In the genomic region with DNA sequence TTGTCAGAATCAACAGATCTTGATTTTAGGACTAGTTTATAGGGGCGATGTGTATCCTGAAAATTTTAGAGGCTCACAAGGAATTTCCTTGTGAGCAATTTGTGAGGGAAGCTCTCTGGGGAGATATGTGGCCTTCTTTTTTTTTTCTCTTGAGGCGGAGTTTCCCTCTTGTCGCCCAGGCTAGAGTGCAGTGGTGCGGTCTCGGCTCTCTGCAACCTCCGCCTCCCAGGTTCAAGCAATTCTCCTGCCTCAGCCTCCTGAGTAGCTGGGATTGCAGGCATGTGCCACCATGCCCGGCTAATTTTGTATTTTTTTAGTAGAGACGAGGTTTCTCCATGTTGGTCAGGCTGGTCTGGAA, we compare ENCODE assay signal across 8 cellular contexts. TPM values are rescaled to one million over a fixed set of nuclear protein-coding genes. Genes with fewer than 3 reads are reported as not detected.
DNase-seq lines count a peak whose midpoint lies in the region; ATAC-seq and TF ChIP-seq lines count a peak whose summit lies in the region.
"Not testable (repeated sequence)": the region's sequence is repeated elsewhere in the genome, so short reads cannot be mapped to it uniquely, and the experiment has no call there.

No MANE protein-coding gene starts in this region.

- POLR2A ChIA-PET in CD8-positive, alpha-beta T cell (lab: Charles Lee): interaction anchor here (4.4 kb wide), 1 partner anchor 23 kb away, joined by 18 read pairs; a partner anchor contains a TSS
- POLR2A ChIA-PET in MCF 10A (lab: Yijun Ruan, JAX): interaction anchor here (1.1 to 3.5 kb wide), 5 partner anchors 14 to 93 kb away, joined by 4 to 20 read pairs (median 18); a partner anchor contains a TSS

- H2AFZ ChIP-seq in neural cell (ENCODE audit: low read depth, low read length): not testable (repeated sequence)

- H3K9ac ChIP-seq in neural cell (ENCODE audit: low read length): not testable (repeated sequence)

- not testable (repeated sequence) for ATAC-seq in CD8-positive, alpha-beta T cell; RWPE2 (ENCODE audit: low read depth); activated CD8-positive, alpha-beta memory T cell treated with anti-CD3 and anti-CD28 coated beads, Interleukin-2, amount 10 ng/mL, durations not matched to agents 7 days and 5 days

- intact Hi-C loops in CD8-positive, alpha-beta T cell (cut with DNase I, micrococcal nuclease); MCF 10A (cut with micrococcal nuclease): not testable (repeated sequence)

- TF ChIP-seq RAD21 in neural cell (conservative IDR thresholded peaks at IDR 0.05): not testable (repeated sequence)

- not testable (repeated sequence) for TF ChIP-seq CTCF in CD8-positive, alpha-beta T cell (IDR thresholded peaks at IDR 0.05); HL-60 (IDR thresholded peaks at IDR 0.05; ENCODE audit: insufficient read depth, low read length); RWPE2 (IDR thresholded peaks at IDR 0.05; ENCODE audit: poor library complexity, severe bottlenecking); MCF 10A (IDR thresholded peaks at IDR 0.05; ENCODE audit: unreplicated experiment); cardiac muscle cell (IDR thresholded peaks at IDR 0.05; ENCODE audit: low read depth, low read length); neural cell (IDR thresholded peaks at IDR 0.05; ENCODE audit: poor library complexity, severe bottlenecking); type B pancreatic cell (conservative IDR thresholded peaks at IDR 0.05)

- H3K9me2 ChIP-seq in neural cell (ENCODE audit: insufficient read depth, low read length): not testable (repeated sequence)

- not testable (repeated sequence) for H4K20me1 ChIP-seq in neural cell (ENCODE audit: insufficient read depth)

- peaks cover 39% of the 10 kb centered on the region for H3K36me3 Mint-ChIP-seq in CD8-positive, alpha-beta T cell
- peaks cover 22% of the 10 kb centered on the region for H3K36me3 Mint-ChIP-seq in activated CD8-positive, alpha-beta memory T cell treated with anti-CD3 and anti-CD28 coated beads, Interleukin-2, amount 10 ng/mL, durations not matched to agents 7 days and 5 days
- H3K36me3 Mint-ChIP-seq in MCF 10A (ENCODE audit: insufficient read depth, unreplicated experiment) (peaks cover 38% of the 10 kb centered on the region), type B pancreatic cell (peaks cover 10% of the 10 kb centered on the region)

- TF ChIP-seq EP300 in neural cell (conservative IDR thresholded peaks at IDR 0.05; ENCODE audit: poor library complexity, severe bottlenecking): not testable (repeated sequence)

- peak overlapping the region; percentile 94 for H3K4me3 Mint-ChIP-seq in CD8-positive, alpha-beta T cell
- H3K4me3 Mint-ChIP-seq in activated CD8-positive, alpha-beta memory T cell treated with anti-CD3 and anti-CD28 coated beads, Interleukin-2, amount 10 ng/mL, durations not matched to agents 7 days and 5 days: peak overlapping the region; percentile 95
- H3K4me3 Mint-ChIP-seq in MCF 10A (ENCODE audit: unreplicated experiment) (peak overlapping the region; percentile 78), type B pancreatic cell (peak overlapping the region; percentile 96)

- not testable (repeated sequence) for DNase-seq in CD8-positive, alpha-beta T cell; HL-60 (ENCODE audit: low read depth in 1 of 2, low spot score in 1 of 2); RWPE2 (ENCODE audit: low spot score); activated CD8-positive, alpha-beta memory T cell treated with anti-CD3 and anti-CD28 coated beads, Interleukin-2, amount 10 ng/mL, durations not matched to agents 7 days and 5 days; MCF 10A (ENCODE audit: unreplicated experiment); cardiac muscle cell (ENCODE audit: low read depth in 1 of 2, low spot score in 1 of 2); type B pancreatic cell (ENCODE audit: extremely low spot score, unreplicated experiment)

- H3K27ac ChIP-seq in CD8-positive, alpha-beta T cell (ENCODE audit: low read depth, low read length); HL-60 (replicated peaks); RWPE2 (ENCODE audit: poor library complexity, severe bottlenecking); cardiac muscle cell; neural cell (ENCODE audit: low read length): not testable (repeated sequence)

- H3K79me2 ChIP-seq in neural cell (replicated peaks; ENCODE audit: insufficient read depth, low read length): peaks cover 13% of the 10 kb centered on the region

- CTCF ChIA-PET in CD8-positive, alpha-beta T cell (lab: Charles Lee): interaction anchor here (0.7 to 10.9 kb wide), 3 partner anchors 64 to 246 kb away, joined by 3 to 177 read pairs (median 6); a partner anchor contains a TSS
- CTCF ChIA-PET in activated CD8-positive, alpha-beta memory T cell treated with anti-CD3 and anti-CD28 coated beads, Interleukin-2, amount 10 ng/mL, durations not matched to agents 7 days and 5 days (lab: Charles Lee): interaction anchor here (1.1 to 8.1 kb wide), 7 partner anchors 9 to 246 kb away, joined by 3 to 257 read pairs (median 7); a partner anchor contains a TSS
- CTCF ChIA-PET in MCF 10A (lab: Yijun Ruan, JAX): interaction anchor here (0.6 kb wide), 2 partner anchors 45 to 1199 kb away, joined by 3 to 4 read pairs; no protein-coding TSS in a partner anchor

- peaks cover 19% of the 10 kb centered on the region for H3K4me1 Mint-ChIP-seq in CD8-positive, alpha-beta T cell (ENCODE audit: low read depth)
- H3K4me1 Mint-ChIP-seq in activated CD8-positive, alpha-beta memory T cell treated with anti-CD3 and anti-CD28 coated beads, Interleukin-2, amount 10 ng/mL, durations not matched to agents 7 days and 5 days: peaks cover 22% of the 10 kb centered on the region
- H3K4me1 Mint-ChIP-seq in MCF 10A (ENCODE audit: insufficient read depth, unreplicated experiment): peaks cover 11% of the 10 kb centered on the region
- not testable (repeated sequence) for H3K4me1 Mint-ChIP-seq in type B pancreatic cell (ENCODE audit: unreplicated experiment)

- H3K4me2 ChIP-seq in neural cell (ENCODE audit: low read length): not testable (repeated sequence)

- not testable (repeated sequence) for H3K9me3 Mint-ChIP-seq in CD8-positive, alpha-beta T cell; activated CD8-positive, alpha-beta memory T cell treated with anti-CD3 and anti-CD28 coated beads, Interleukin-2, amount 10 ng/mL, durations not matched to agents 7 days and 5 days (ENCODE audit: low read depth); MCF 10A (ENCODE audit: unreplicated experiment); type B pancreatic cell

- peaks cover 19% of the 10 kb centered on the region for H3K4me1 ChIP-seq in CD8-positive, alpha-beta T cell (ENCODE audit: insufficient read depth, low read length)
- H3K4me1 ChIP-seq in RWPE2 (ENCODE audit: insufficient read depth, poor library complexity, severe bottlenecking); cardiac muscle cell (ENCODE audit: low read depth): not testable (repeated sequence)

- H3K36me3 ChIP-seq in CD8-positive, alpha-beta T cell (ENCODE audit: insufficient read depth, low read length): peaks cover 13% of the 10 kb centered on the region
- H3K36me3 ChIP-seq in RWPE2 (ENCODE audit: low read depth): peaks cover 36% of the 10 kb centered on the region
- H3K36me3 ChIP-seq in cardiac muscle cell: peaks cover 20% of the 10 kb centered on the region
- H3K36me3 ChIP-seq in neural cell (ENCODE audit: insufficient read depth, low read length): not testable (repeated sequence)

- H3K9me3 ChIP-seq in CD8-positive, alpha-beta T cell (ENCODE audit: low read length); RWPE2 (ENCODE audit: severe bottlenecking); cardiac muscle cell (ENCODE audit: low read depth); neural cell (ENCODE audit: low read length): not testable (repeated sequence)

- BruUV-seq in MCF 10A (replicated peaks; lab: Mats Ljungman, UMichigan): not testable (repeated sequence)

- H3K27me3 ChIP-seq in CD8-positive, alpha-beta T cell (ENCODE audit: insufficient read depth, low read length); HL-60 (ENCODE audit: insufficient read depth, poor library complexity, severe bottlenecking); RWPE2 (ENCODE audit: insufficient read depth, poor library complexity, severe bottlenecking); cardiac muscle cell; neural cell (ENCODE audit: insufficient read depth, low read depth, low read length): not testable (repeated sequence)

- not testable (repeated sequence) for H3F3A ChIP-seq in neural cell (ENCODE audit: insufficient read depth, low read length, poor library complexity, severe bottlenecking)

- not testable (repeated sequence) for H3K27me3 Mint-ChIP-seq in CD8-positive, alpha-beta T cell (ENCODE audit: low read depth); activated CD8-positive, alpha-beta memory T cell treated with anti-CD3 and anti-CD28 coated beads, Interleukin-2, amount 10 ng/mL, durations not matched to agents 7 days and 5 days; MCF 10A (ENCODE audit: insufficient read depth, unreplicated experiment); type B pancreatic cell

- H3K4me3 ChIP-seq in CD8-positive, alpha-beta T cell (ENCODE audit: low read depth, low read length): not testable (repeated sequence)
- H3K4me3 ChIP-seq in HL-60 (replicated peaks; ENCODE audit: insufficient read depth, low read length) (peak overlapping the region; percentile 84), RWPE2 (ENCODE audit: severe bottlenecking) (peak overlapping the region; percentile 79), cardiac muscle cell (peak overlapping the region; percentile 93), neural cell (ENCODE audit: low read length) (peak overlapping the region; percentile 72)

- not testable (repeated sequence) for H3K27ac Mint-ChIP-seq in CD8-positive, alpha-beta T cell; MCF 10A (ENCODE audit: low read depth, unreplicated experiment)
- H3K27ac Mint-ChIP-seq in activated CD8-positive, alpha-beta memory T cell treated with anti-CD3 and anti-CD28 coated beads, Interleukin-2, amount 10 ng/mL, durations not matched to agents 7 days and 5 days: peak overlapping the region; percentile 36
- peak overlapping the region; percentile 99 for H3K27ac Mint-ChIP-seq in type B pancreatic cell

RNA-seq across cellular contexts. Expression of a gene that starts 1.6 kb away (rescaled TPM):
- 10 to 100 TPM; 57.4 to 65.3 TPM for total RNA-seq in CD8-positive, alpha-beta T cell
- 100 to 1,000 TPM; 164 to 176 TPM for total RNA-seq in activated CD8-positive, alpha-beta memory T cell treated with anti-CD3 and anti-CD28 coated beads, Interleukin-2, amount 10 ng/mL, durations not matched to agents 7 days and 5 days
- total RNA-seq in MCF 10A (2022) (42.3 and 49.2 TPM in 2 replicates), cardiac muscle cell (23.4 and 32.7 TPM in 2 replicates), type B pancreatic cell (ENCODE audit: low replicate concordance) (63.3 and 84.1 TPM in 2 replicates)
- polyA plus RNA-seq in cardiac muscle cell (51.9 and 59.0 TPM in 2 replicates), neural cell (74.5 and 84.1 TPM in 2 replicates)
- polyA minus RNA-seq in neural cell: 33.8 and 36.6 TPM in 2 replicates

RNA-seq across cellular contexts. Expression of a gene that starts 24.3 kb away (rescaled TPM):
- total RNA-seq in CD8-positive, alpha-beta T cell: 100 to 1,000 TPM; 192 to 203 TPM
- 100 to 1,000 TPM; 469 to 639 TPM for total RNA-seq in activated CD8-positive, alpha-beta memory T cell treated with anti-CD3 and anti-CD28 coated beads, Interleukin-2, amount 10 ng/mL, durations not matched to agents 7 days and 5 days
- 186 and 194 TPM in 2 replicates for total RNA-seq in MCF 10A (2022)
- total RNA-seq in cardiac muscle cell: 91.3 and 109 TPM in 2 replicates
- 485 and 542 TPM in 2 replicates for polyA plus RNA-seq in cardiac muscle cell
- 224 and 283 TPM in 2 replicates for polyA plus RNA-seq in neural cell
- polyA minus RNA-seq in neural cell: 120 and 137 TPM in 2 replicates
- total RNA-seq in type B pancreatic cell (ENCODE audit: low replicate concordance): 465 and 602 TPM in 2 replicates

RNA-seq across cellular contexts. Expression of a gene that starts 52.7 kb away (rescaled TPM):
- total RNA-seq in CD8-positive, alpha-beta T cell: 10 to 100 TPM; 15.1 to 17.3 TPM
- total RNA-seq in activated CD8-positive, alpha-beta memory T cell treated with anti-CD3 and anti-CD28 coated beads, Interleukin-2, amount 10 ng/mL, durations not matched to agents 7 days and 5 days: 100 to 1,000 TPM; 277 to 301 TPM
- total RNA-seq in MCF 10A (2022): 342 and 360 TPM in 2 replicates
- total RNA-seq in cardiac muscle cell: 175 and 209 TPM in 2 replicates
- polyA plus RNA-seq in cardiac muscle cell: 136 and 201 TPM in 2 replicates
- polyA plus RNA-seq in neural cell: 1,721 and 2,003 TPM in 2 replicates
- polyA minus RNA-seq in neural cell: 1,072 and 1,108 TPM in 2 replicates
- 136 and 170 TPM in 2 replicates for total RNA-seq in type B pancreatic cell (ENCODE audit: low replicate concordance)

RNA-seq across cellular contexts. Expression of a gene that starts 54.4 kb away (rescaled TPM):
- 100 to 1,000 TPM; 103 to 107 TPM for total RNA-seq in CD8-positive, alpha-beta T cell
- total RNA-seq in activated CD8-positive, alpha-beta memory T cell treated with anti-CD3 and anti-CD28 coated beads, Interleukin-2, amount 10 ng/mL, durations not matched to agents 7 days and 5 days: 10 to 100 TPM; 84.6 to 90.2 TPM
- 32.7 and 39.5 TPM in 2 replicates for total RNA-seq in MCF 10A (2022)
- 33.5 and 35.3 TPM in 2 replicates for total RNA-seq in cardiac muscle cell
- polyA plus RNA-seq in cardiac muscle cell: 25.6 and 30.0 TPM in 2 replicates
- polyA plus RNA-seq in neural cell: 15.7 and 19.6 TPM in 2 replicates
- 19.2 and 21.2 TPM in 2 replicates for polyA minus RNA-seq in neural cell
- total RNA-seq in type B pancreatic cell (ENCODE audit: low replicate concordance): 49.7 and 64.4 TPM in 2 replicates

RNA-seq across cellular contexts. Expression of a gene that starts 54.6 kb away (rescaled TPM):
- total RNA-seq in CD8-positive, alpha-beta T cell: 10 to 100 TPM; 42.0 to 43.9 TPM
- 10 to 100 TPM; 49.5 to 56.9 TPM for total RNA-seq in activated CD8-positive, alpha-beta memory T cell treated with anti-CD3 and anti-CD28 coated beads, Interleukin-2, amount 10 ng/mL, durations not matched to agents 7 days and 5 days
- total RNA-seq in MCF 10A (2022) (73.9 and 75.0 TPM in 2 replicates), cardiac muscle cell (64.8 and 81.6 TPM in 2 replicates), type B pancreatic cell (ENCODE audit: low replicate concordance) (67.0 and 70.9 TPM in 2 replicates)
- polyA plus RNA-seq in cardiac muscle cell (179 and 198 TPM in 2 replicates), neural cell (50.6 and 63.3 TPM in 2 replicates)
- polyA minus RNA-seq in neural cell: 34.3 and 34.6 TPM in 2 replicates
